Comparison of ENCODE assay signal across 1 cellular context in the genomic region with DNA sequence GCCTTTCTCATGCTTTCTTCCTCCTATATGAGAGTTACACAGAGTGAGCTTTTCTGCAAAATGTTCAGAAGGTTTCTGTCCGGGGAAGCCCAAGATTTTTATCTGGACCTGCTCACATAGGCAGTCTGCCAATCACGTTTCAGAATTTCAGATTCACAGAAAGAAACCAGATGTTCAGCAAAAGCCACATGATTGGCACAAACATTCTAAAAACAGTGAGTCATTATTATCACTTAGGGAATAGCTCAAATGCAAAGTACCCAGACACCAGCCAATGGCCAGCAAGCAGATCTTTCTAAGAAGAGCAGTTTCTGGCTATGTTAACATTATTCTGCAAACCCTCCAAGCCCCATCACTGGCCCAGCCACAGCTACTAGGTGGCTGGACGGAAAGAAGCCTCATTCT.
TF ChIP-seq lines count a peak whose summit lies in the region.

No MANE protein-coding gene starts in this region.

TF ChIP-seq in SK-N-SH, 30 proteins besides CTCF, POLR2A, EP300 and RAD21 (continued from another document):
- TF ChIP-seq, protein P1, sequence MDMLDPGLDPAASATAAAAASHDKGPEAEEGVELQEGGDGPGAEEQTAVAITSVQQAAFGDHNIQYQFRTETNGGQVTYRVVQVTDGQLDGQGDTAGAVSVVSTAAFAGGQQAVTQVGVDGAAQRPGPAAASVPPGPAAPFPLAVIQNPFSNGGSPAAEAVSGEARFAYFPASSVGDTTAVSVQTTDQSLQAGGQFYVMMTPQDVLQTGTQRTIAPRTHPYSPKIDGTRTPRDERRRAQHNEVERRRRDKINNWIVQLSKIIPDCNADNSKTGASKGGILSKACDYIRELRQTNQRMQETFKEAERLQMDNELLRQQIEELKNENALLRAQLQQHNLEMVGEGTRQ (IDR thresholded peaks at IDR 0.05; ENCODE audit: borderline replicate concordance, low read depth, low read length), result no peak
- TF ChIP-seq GATA2 (CRISPR knock-in tag; IDR thresholded peaks at IDR 0.05) (no peak), CHD2 (IDR thresholded peaks at IDR 0.05; ENCODE audit: low read length, partially characterized antibody) (no peak), GABPA (IDR thresholded peaks at IDR 0.05; ENCODE audit: low read depth) (no peak), POLR2AphosphoS5 (IDR thresholded peaks at IDR 0.05; ENCODE audit: low read depth, low read length) (peak; percentile 83), EZH2phosphoT487 (IDR thresholded peaks at IDR 0.05; ENCODE audit: borderline replicate concordance, low read depth) (no peak), TCF12 (IDR thresholded peaks at IDR 0.05) (peak; percentile 99), YY1 (IDR thresholded peaks at IDR 0.05; ENCODE audit: low read depth) (no peak), RCOR1 (IDR thresholded peaks at IDR 0.05; ENCODE audit: low read length) (no peak), ELF1 (IDR thresholded peaks at IDR 0.05) (no peak), RFX5 (IDR thresholded peaks at IDR 0.05; ENCODE audit: low read length) (no peak), JUND (IDR thresholded peaks at IDR 0.05) (peak; percentile 86), RXRA (IDR thresholded peaks at IDR 0.05; ENCODE audit: borderline replicate concordance, low read depth) (peak; percentile 74), FOSL2 (IDR thresholded peaks at IDR 0.05; ENCODE audit: borderline replicate concordance, low read depth) (peak; percentile 73; the same call in 1 of the 2 replicates), MEF2A (IDR thresholded peaks at IDR 0.05; ENCODE audit: borderline replicate concordance, low read depth) (peak; percentile 47; the same call in 1 of the 2 replicates), FOXJ3 (CRISPR knock-in tag; IDR thresholded peaks at IDR 0.05) (no peak), SIN3A (IDR thresholded peaks at IDR 0.05; ENCODE audit: borderline replicate concordance, low read depth, low read length) (no peak)
- TF ChIP-seq, protein P2, sequence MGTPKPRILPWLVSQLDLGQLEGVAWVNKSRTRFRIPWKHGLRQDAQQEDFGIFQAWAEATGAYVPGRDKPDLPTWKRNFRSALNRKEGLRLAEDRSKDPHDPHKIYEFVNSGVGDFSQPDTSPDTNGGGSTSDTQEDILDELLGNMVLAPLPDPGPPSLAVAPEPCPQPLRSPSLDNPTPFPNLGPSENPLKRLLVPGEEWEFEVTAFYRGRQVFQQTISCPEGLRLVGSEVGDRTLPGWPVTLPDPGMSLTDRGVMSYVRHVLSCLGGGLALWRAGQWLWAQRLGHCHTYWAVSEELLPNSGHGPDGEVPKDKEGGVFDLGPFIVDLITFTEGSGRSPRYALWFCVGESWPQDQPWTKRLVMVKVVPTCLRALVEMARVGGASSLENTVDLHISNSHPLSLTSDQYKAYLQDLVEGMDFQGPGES (IDR thresholded peaks at IDR 0.05; ENCODE audit: low read depth, low read length), result no peak
- TF ChIP-seq, protein P3, sequence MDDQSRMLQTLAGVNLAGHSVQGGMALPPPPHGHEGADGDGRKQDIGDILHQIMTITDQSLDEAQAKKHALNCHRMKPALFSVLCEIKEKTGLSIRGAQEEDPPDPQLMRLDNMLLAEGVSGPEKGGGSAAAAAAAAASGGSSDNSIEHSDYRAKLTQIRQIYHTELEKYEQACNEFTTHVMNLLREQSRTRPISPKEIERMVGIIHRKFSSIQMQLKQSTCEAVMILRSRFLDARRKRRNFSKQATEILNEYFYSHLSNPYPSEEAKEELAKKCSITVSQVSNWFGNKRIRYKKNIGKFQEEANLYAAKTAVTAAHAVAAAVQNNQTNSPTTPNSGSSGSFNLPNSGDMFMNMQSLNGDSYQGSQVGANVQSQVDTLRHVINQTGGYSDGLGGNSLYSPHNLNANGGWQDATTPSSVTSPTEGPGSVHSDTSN (IDR thresholded peaks at IDR 0.05), result peak; percentile 97
